16 cellular contexts compared by ENCODE assay signal in the genomic region with DNA sequence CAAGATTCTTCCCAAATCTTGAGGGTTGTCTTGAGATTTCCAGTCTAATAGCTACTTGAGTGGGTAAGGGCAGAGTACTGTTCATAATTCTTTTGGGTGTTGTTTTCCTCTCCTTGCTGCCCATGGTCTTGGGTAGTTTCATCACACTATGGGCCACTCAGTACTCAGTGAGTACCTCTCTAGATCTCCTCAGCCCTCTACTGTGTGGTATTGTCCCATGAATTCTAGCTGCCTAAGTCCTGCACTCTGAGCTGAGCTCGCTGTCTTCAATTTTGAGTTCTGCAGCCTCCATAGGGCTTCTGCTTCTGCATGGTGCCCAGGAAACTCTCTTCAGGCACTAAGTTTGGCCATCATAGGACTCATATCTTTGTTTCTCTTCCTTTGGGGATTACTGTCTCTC. TPM values are rescaled to one million over a fixed set of nuclear protein-coding genes. Genes with fewer than 3 reads are reported as not detected.
DNase-seq lines count a peak whose midpoint lies in the region; ATAC-seq and TF ChIP-seq lines count a peak whose summit lies in the region.
"Had no signal": no experiment of that assay in that cellular context is flagged by ENCODE, and none has a peak within 500 bp of the region (broad histone marks: within the 10 kb centered on the region; RNA-seq: fewer than 3 reads in every experiment).

No MANE protein-coding gene starts in this region.

- peaks cover 1% of the 10 kb centered on the region for H3K9me3 Mint-ChIP-seq in activated CD8-positive, alpha-beta T cell treated with anti-CD3 and anti-CD28 coated beads for 36 hours
- no peaks in the 10 kb centered on the region for H3K9me3 Mint-ChIP-seq in activated CD8-positive, alpha-beta T cell treated with anti-CD3 and anti-CD28 coated beads, Interleukin-2, amount 10 ng/mL, durations not matched to agents 7 days and 5 days (ENCODE audit: insufficient read depth)
- peaks cover 0 to 7% (median under 1%) of the 10 kb centered on the region in 8 donors for H3K9me3 Mint-ChIP-seq in CD4-positive, alpha-beta memory T cell
- peaks cover 0 to 18% (median 6%) of the 10 kb centered on the region in 11 donors for H3K9me3 Mint-ChIP-seq in naive thymus-derived CD4-positive, alpha-beta T cell

- no peak overlapping the region for H3K4me3 Mint-ChIP-seq in activated CD8-positive, alpha-beta T cell treated with anti-CD3 and anti-CD28 coated beads for 36 hours
- no peak overlapping the region for H3K4me3 Mint-ChIP-seq in activated CD8-positive, alpha-beta T cell treated with anti-CD3 and anti-CD28 coated beads, Interleukin-2, amount 10 ng/mL, durations not matched to agents 7 days and 5 days
- no peak overlapping the region for H3K4me3 Mint-ChIP-seq in CD4-positive, alpha-beta memory T cell
- H3K4me3 Mint-ChIP-seq in naive thymus-derived CD4-positive, alpha-beta T cell, result peak overlapping the region in 4 of 10 donors; percentile 4 to 42 (median 10)

- no peak overlapping the region for H3K27ac ChIP-seq in CD4-positive, alpha-beta memory T cell (ENCODE audit: low read depth, low read length)
- H3K27ac ChIP-seq in RWPE2 (ENCODE audit: poor library complexity, severe bottlenecking), result no peak overlapping the region
- no peak overlapping the region for H3K27ac ChIP-seq in naive thymus-derived CD4-positive, alpha-beta T cell (ENCODE audit: low read depth, low read length)
- H3K27ac ChIP-seq: A549 had no signal

- DNase-seq in activated CD8-positive, alpha-beta T cell treated with anti-CD3 and anti-CD28 coated beads for 36 hours, result no peak
- DNase-seq in activated CD8-positive, alpha-beta T cell treated with anti-CD3 and anti-CD28 coated beads, Interleukin-2, amount 10 ng/mL, durations not matched to agents 7 days and 5 days, result no peak
- no peak for DNase-seq in CD4-positive, alpha-beta memory T cell
- no peak for DNase-seq in RWPE2 (ENCODE audit: low spot score)
- no peak for DNase-seq in naive thymus-derived CD4-positive, alpha-beta T cell
- no peak for DNase-seq in stimulated activated CD4-positive, alpha-beta T cell treated with anti-CD3 and anti-CD28 coated beads, Interleukin-4, amount 100 ng/mL, for 1 hour
- DNase-seq: C1 segment of cervical spinal cord, Calu3, DMS53, MG63, NCI-H1092 treated with DMSO at 0.1 percent for 48 hours, NCI-H2081 treated with DMSO at 0.1 percent for 48 hours, NCI-H510A treated with DMSO at 0.1 percent for 48 hours had no signal

- peaks cover 45% of the 10 kb centered on the region for H3K36me3 Mint-ChIP-seq in activated CD8-positive, alpha-beta T cell treated with anti-CD3 and anti-CD28 coated beads for 36 hours (ENCODE audit: low read depth)
- H3K36me3 Mint-ChIP-seq in activated CD8-positive, alpha-beta T cell treated with anti-CD3 and anti-CD28 coated beads, Interleukin-2, amount 10 ng/mL, durations not matched to agents 7 days and 5 days (ENCODE audit: low read depth), result peaks cover 42% of the 10 kb centered on the region
- peaks cover 23 to 36% of the 10 kb centered on the region in 2 donors for H3K36me3 Mint-ChIP-seq in CD4-positive, alpha-beta memory T cell
- H3K36me3 Mint-ChIP-seq in naive thymus-derived CD4-positive, alpha-beta T cell, result peaks cover 5 to 45% (median 31%) of the 10 kb centered on the region in 5 donors

- no peaks in the 10 kb centered on the region for H3K36me3 ChIP-seq in CD4-positive, alpha-beta memory T cell (ENCODE audit: insufficient read depth, low read length)
- H3K36me3 ChIP-seq in RWPE2 (ENCODE audit: low read depth), result peaks cover 59% of the 10 kb centered on the region
- peaks cover 0 to 10% (median 0%) of the 10 kb centered on the region in 3 experiments for H3K36me3 ChIP-seq in naive thymus-derived CD4-positive, alpha-beta T cell (ENCODE audit: control insufficient read depth in 2 of 3, insufficient read depth in 3 of 3, low read length in 3 of 3)

- no peak for ATAC-seq in activated CD8-positive, alpha-beta T cell treated with anti-CD3 and anti-CD28 coated beads for 36 hours
- ATAC-seq in activated CD8-positive, alpha-beta T cell treated with anti-CD3 and anti-CD28 coated beads, Interleukin-2, amount 10 ng/mL, durations not matched to agents 7 days and 5 days, result no peak
- ATAC-seq in RWPE2 (ENCODE audit: low read depth) (peak; percentile 37; the same call in 2 of the 3 replicates), GM19395 (IDR thresholded peaks at IDR 0.05; ENCODE audit: unreplicated experiment) (no peak)
- ATAC-seq in naive thymus-derived CD4-positive, alpha-beta T cell, result no peak
- ATAC-seq: Right ventricle myocardium inferior had no signal

- intact Hi-C loops in activated CD8-positive, alpha-beta T cell treated with anti-CD3 and anti-CD28 coated beads for 36 hours (cut with micrococcal nuclease), result no loop called here
- intact Hi-C loops in CD4-positive, alpha-beta memory T cell (cut with micrococcal nuclease), result no loop called here
- intact Hi-C loops in naive thymus-derived CD4-positive, alpha-beta T cell (cut with micrococcal nuclease), result no loop called here

- POLR2A ChIA-PET in activated CD8-positive, alpha-beta T cell treated with anti-CD3 and anti-CD28 coated beads for 36 hours (lab: Charles Lee), result no interaction called here
- POLR2A ChIA-PET in activated CD8-positive, alpha-beta T cell treated with anti-CD3 and anti-CD28 coated beads, Interleukin-2, amount 10 ng/mL, durations not matched to agents 7 days and 5 days (lab: Charles Lee), result no interaction called here
- POLR2A ChIA-PET in CD4-positive, alpha-beta memory T cell (lab: Charles Lee; ENCODE audit: partially characterized antibody), result no interaction called here
- POLR2A ChIA-PET in naive thymus-derived CD4-positive, alpha-beta T cell (lab: Charles Lee), result interaction anchor here (0.8 to 1.4 kb wide), 4 partner anchors 10 to 41 kb away, joined by 3 read pairs; no protein-coding TSS in a partner anchor

- CTCF ChIA-PET in activated CD8-positive, alpha-beta T cell treated with anti-CD3 and anti-CD28 coated beads for 36 hours (lab: Charles Lee), result interaction anchor here (1.4 kb wide), 1 partner anchor 9 kb away, joined by 5 read pairs; no protein-coding TSS in a partner anchor
- CTCF ChIA-PET in activated CD8-positive, alpha-beta T cell treated with anti-CD3 and anti-CD28 coated beads, Interleukin-2, amount 10 ng/mL, durations not matched to agents 7 days and 5 days (lab: Charles Lee), result no interaction called here
- CTCF ChIA-PET in CD4-positive, alpha-beta memory T cell (lab: Charles Lee; ENCODE audit: partially characterized antibody), result no interaction called here
- CTCF ChIA-PET in naive thymus-derived CD4-positive, alpha-beta T cell (lab: Charles Lee), result no interaction called here

- H3K4me1 ChIP-seq in CD4-positive, alpha-beta memory T cell (ENCODE audit: insufficient read depth, low read length), result peaks cover 16% of the 10 kb centered on the region
- H3K4me1 ChIP-seq in RWPE2 (ENCODE audit: insufficient read depth, poor library complexity, severe bottlenecking), result peaks cover 11% of the 10 kb centered on the region
- peaks cover 0 to 11% of the 10 kb centered on the region in 2 donors for H3K4me1 ChIP-seq in naive thymus-derived CD4-positive, alpha-beta T cell (ENCODE audit: control insufficient read depth in 2 of 2, insufficient read depth in 2 of 2, low read length in 2 of 2)
- H3K4me1 ChIP-seq: A549 had no signal

- peak overlapping the region; percentile 9 for H3K27ac Mint-ChIP-seq in activated CD8-positive, alpha-beta T cell treated with anti-CD3 and anti-CD28 coated beads for 36 hours
- no peak overlapping the region for H3K27ac Mint-ChIP-seq in activated CD8-positive, alpha-beta T cell treated with anti-CD3 and anti-CD28 coated beads, Interleukin-2, amount 10 ng/mL, durations not matched to agents 7 days and 5 days
- H3K27ac Mint-ChIP-seq in CD4-positive, alpha-beta memory T cell, result peak overlapping the region in 6 of 7 donors; percentile 3 to 62 (median 20)
- peak overlapping the region in 7 of 9 donors; percentile 16 to 71 (median 46) for H3K27ac Mint-ChIP-seq in naive thymus-derived CD4-positive, alpha-beta T cell

- no peaks in the 10 kb centered on the region for H3K27me3 ChIP-seq in CD4-positive, alpha-beta memory T cell (ENCODE audit: insufficient read depth, low read length)
- no peaks in the 10 kb centered on the region for H3K27me3 ChIP-seq in RWPE2 (ENCODE audit: insufficient read depth, poor library complexity, severe bottlenecking)
- H3K27me3 ChIP-seq in naive thymus-derived CD4-positive, alpha-beta T cell (ENCODE audit: control insufficient read depth in 2 of 2, insufficient read depth in 2 of 2, low read length in 2 of 2), result no peaks in the 10 kb centered on the region
- H3K27me3 ChIP-seq: MG63 had no signal

- H3K4me1 Mint-ChIP-seq in activated CD8-positive, alpha-beta T cell treated with anti-CD3 and anti-CD28 coated beads for 36 hours (ENCODE audit: low read depth), result peaks cover 36% of the 10 kb centered on the region
- peaks cover 17% of the 10 kb centered on the region for H3K4me1 Mint-ChIP-seq in activated CD8-positive, alpha-beta T cell treated with anti-CD3 and anti-CD28 coated beads, Interleukin-2, amount 10 ng/mL, durations not matched to agents 7 days and 5 days (ENCODE audit: low read depth)
- H3K4me1 Mint-ChIP-seq in CD4-positive, alpha-beta memory T cell, result peaks cover 27 to 59% (median 44%) of the 10 kb centered on the region in 4 donors
- H3K4me1 Mint-ChIP-seq in naive thymus-derived CD4-positive, alpha-beta T cell, result peaks cover 31 to 76% (median 62%) of the 10 kb centered on the region in 7 donors

- no peaks in the 10 kb centered on the region for H3K27me3 Mint-ChIP-seq in activated CD8-positive, alpha-beta T cell treated with anti-CD3 and anti-CD28 coated beads for 36 hours
- H3K27me3 Mint-ChIP-seq in activated CD8-positive, alpha-beta T cell treated with anti-CD3 and anti-CD28 coated beads, Interleukin-2, amount 10 ng/mL, durations not matched to agents 7 days and 5 days (ENCODE audit: low read depth), result no peaks in the 10 kb centered on the region
- H3K27me3 Mint-ChIP-seq in CD4-positive, alpha-beta memory T cell, result no peaks in the 10 kb centered on the region
- no peaks in the 10 kb centered on the region for H3K27me3 Mint-ChIP-seq in naive thymus-derived CD4-positive, alpha-beta T cell

- H3K9me3 ChIP-seq in CD4-positive, alpha-beta memory T cell (ENCODE audit: control insufficient read depth in 1 of 2, low read length in 2 of 2), result no peaks in the 10 kb centered on the region
- no peaks in the 10 kb centered on the region for H3K9me3 ChIP-seq in RWPE2 (ENCODE audit: severe bottlenecking)
- peaks cover 0 to 5% (median 0%) of the 10 kb centered on the region in 3 experiments for H3K9me3 ChIP-seq in naive thymus-derived CD4-positive, alpha-beta T cell (ENCODE audit: control insufficient read depth in 2 of 3, low read length in 3 of 3)
- H3K9me3 ChIP-seq: A549, MG63 had no signal

- no peak overlapping the region for H3K4me3 ChIP-seq in CD4-positive, alpha-beta memory T cell (ENCODE audit: low read length in 2 of 2)
- no peak overlapping the region for H3K4me3 ChIP-seq in RWPE2 (ENCODE audit: severe bottlenecking)
- H3K4me3 ChIP-seq in naive thymus-derived CD4-positive, alpha-beta T cell (ENCODE audit: low read length), result no peak overlapping the region
- H3K4me3 ChIP-seq: A549, MG63 had no signal

- no peak for TF ChIP-seq CTCF in activated CD8-positive, alpha-beta T cell treated with anti-CD3 and anti-CD28 coated beads for 36 hours (IDR thresholded peaks at IDR 0.05)
- TF ChIP-seq CTCF in RWPE2 (IDR thresholded peaks at IDR 0.05; ENCODE audit: poor library complexity, severe bottlenecking), result no peak

RNA-seq across cellular contexts. Expression of a gene that starts 42.3 kb away (rescaled TPM):
- 100 to 1,000 TPM; 129 to 137 TPM for total RNA-seq in activated CD8-positive, alpha-beta T cell treated with anti-CD3 and anti-CD28 coated beads for 36 hours
- total RNA-seq in activated CD8-positive, alpha-beta T cell treated with anti-CD3 and anti-CD28 coated beads, Interleukin-2, amount 10 ng/mL, durations not matched to agents 7 days and 5 days, result 10 to 100 TPM; 91.7 to 97.4 TPM
- total RNA-seq in CD4-positive, alpha-beta memory T cell, result 100 to 1,000 TPM; 126 to 127 TPM
- 10 to 100 TPM in 1 of 2 donors, 1 to 10 TPM in 1; 8.8 to 20.1 TPM for polyA plus RNA-seq in CD4-positive, alpha-beta memory T cell
- total RNA-seq in naive thymus-derived CD4-positive, alpha-beta T cell, result 100 to 1,000 TPM; 106 to 200 (median 158) TPM
- polyA plus RNA-seq in naive thymus-derived CD4-positive, alpha-beta T cell, result 10 to 100 TPM; 14.7 to 18.8 TPM
